29 cellular contexts compared by ENCODE assay signal in genomic region chr3:153967260-153967659, GRCh38.
DNase-seq lines count a peak whose midpoint lies in the region; ATAC-seq, FAIRE-seq and TF ChIP-seq lines count a peak whose summit lies in the region.
"Had no signal": no experiment of that assay in that cellular context is flagged by ENCODE, and none has a peak within 500 bp of the region (broad histone marks: within the 10 kb centered on the region; RNA-seq: fewer than 3 reads in every experiment).

No MANE protein-coding gene starts in this region.

- no peaks in the 10 kb centered on the region for H3K27me3 ChIP-seq in BLaER1 treated with 17β-estradiol and CSF1 and Interleukin-3, amounts not matched to agents 10 nM and 100 nM
- no peaks in the 10 kb centered on the region for H3K27me3 ChIP-seq in small intestine (ENCODE audit: control insufficient read depth in 2 of 2, insufficient read depth in 2 of 2, low read length in 2 of 2)
- no peaks in the 10 kb centered on the region for H3K27me3 ChIP-seq in mesendoderm (ENCODE audit: insufficient read depth, low read length, poor library complexity)
- H3K27me3 ChIP-seq: dorsolateral prefrontal cortex, foreskin keratinocyte, hepatocyte, neutrophil, SJCRH30, suprapubic skin had no signal

- peak; percentile 33 for ATAC-seq in GM19463 (IDR thresholded peaks at IDR 0.05; ENCODE audit: unreplicated experiment)
- ATAC-seq: foreskin keratinocyte, HCT116, K562, lower lobe of right lung had no signal

- no peak overlapping the region for H2BK120ac ChIP-seq in mesendoderm (ENCODE audit: low read depth, low read length)

- peaks cover 0 to 13% (median 8%) of the 10 kb centered on the region in 10 experiments; a peak in 11 of 20 replicates for H3K4me1 ChIP-seq in BLaER1 treated with 17β-estradiol and CSF1 and Interleukin-3, amounts not matched to agents 10 nM and 100 nM
- no peaks in the 10 kb centered on the region for H3K4me1 ChIP-seq in small intestine (ENCODE audit: control insufficient read depth in 2 of 2, insufficient read depth in 1 of 2, low read depth in 1 of 2, low read length in 1 of 2)
- no peaks in the 10 kb centered on the region for H3K4me1 ChIP-seq in mesendoderm (ENCODE audit: control insufficient read depth, low read depth, low read length)
- H3K4me1 ChIP-seq: foreskin keratinocyte, lower lobe of right lung, SJCRH30, suprapubic skin had no signal

- H3K4me2 ChIP-seq in BLaER1 treated with 17β-estradiol and CSF1 and Interleukin-3, amounts not matched to agents 10 nM and 100 nM = peak overlapping the region in 7 of 11 experiments; percentile 5 to 31 (median 25); a peak in 10 of 22 replicates
- no peak overlapping the region for H3K4me2 ChIP-seq in mesendoderm (ENCODE audit: low read length)
- H3K4me2 ChIP-seq: hepatocyte had no signal

- no peak overlapping the region for H3K4ac ChIP-seq in mesendoderm (ENCODE audit: low read depth, low read length)

- H3K79me1 ChIP-seq in mesendoderm (ENCODE audit: low read length) = no peaks in the 10 kb centered on the region

- H4K8ac ChIP-seq in mesendoderm (ENCODE audit: low read depth, low read length) = no peak overlapping the region

- H3K9me3 ChIP-seq in BLaER1 treated with 17β-estradiol and CSF1 and Interleukin-3, amounts not matched to agents 10 nM and 100 nM (replicated peaks in 1 of 11) = peaks cover 0 to 15% (median 4%) of the 10 kb centered on the region in 11 experiments; a peak in 6 of 22 replicates
- H3K9me3 ChIP-seq in small intestine (ENCODE audit: control insufficient read depth, low read depth) = no peaks in the 10 kb centered on the region
- H3K9me3 ChIP-seq: lower lobe of right lung, neutrophil, SJCRH30, suprapubic skin had no signal

- H3K18ac ChIP-seq in mesendoderm (ENCODE audit: low read length) = no peak overlapping the region

- H3K9ac ChIP-seq in BLaER1 treated with 17β-estradiol and CSF1 and Interleukin-3, amounts not matched to agents 10 nM and 100 nM = no peak overlapping the region
- no peak overlapping the region for H3K9ac ChIP-seq in mesendoderm (ENCODE audit: low read length)

- no peak overlapping the region for H3K27ac ChIP-seq in BLaER1 treated with 17β-estradiol and CSF1 and Interleukin-3, amounts not matched to agents 10 nM and 100 nM
- H3K27ac ChIP-seq in small intestine (ENCODE audit: low read depth in 1 of 2, low read length in 1 of 2) (no peak overlapping the region), mesendoderm (ENCODE audit: low read depth, low read length) (no peak overlapping the region)
- H3K27ac ChIP-seq: dorsolateral prefrontal cortex, epithelial cell of prostate, foreskin keratinocyte, hepatocyte, lower lobe of right lung, neutrophil, SJCRH30, suprapubic skin had no signal

- H3K23ac ChIP-seq in mesendoderm (ENCODE audit: low read length) = no peak overlapping the region

- no peaks in the 10 kb centered on the region for H3K36me3 ChIP-seq in BLaER1 treated with 17β-estradiol and CSF1 and Interleukin-3, amounts not matched to agents 10 nM and 100 nM
- no peaks in the 10 kb centered on the region for H3K36me3 ChIP-seq in small intestine (ENCODE audit: control insufficient read depth in 2 of 2, insufficient read depth in 2 of 2, low read length in 2 of 2)
- H3K36me3 ChIP-seq in mesendoderm (ENCODE audit: control insufficient read depth, insufficient read depth, low read length) = no peaks in the 10 kb centered on the region
- H3K36me3 ChIP-seq: lower lobe of right lung, neutrophil, SJCRH30, suprapubic skin had no signal

- no peak overlapping the region for H3K56ac ChIP-seq in mesendoderm (ENCODE audit: low read length)

- no peak overlapping the region for H2AK5ac ChIP-seq in mesendoderm (ENCODE audit: low read length)

- DNase-seq in HK-2 (ENCODE audit: unreplicated experiment) (peak; percentile 6), fibroblast of mammary gland (ENCODE audit: low read depth) (peak; percentile 15), small intestine (no peak), mesendoderm (no peak)
- DNase-seq in effector CD4-positive, alpha-beta T cell = no peak
- DNase-seq: activated CD4-positive, alpha-beta memory T cell treated with anti-CD3 and anti-CD28 coated beads for 36 hours; activated naive CD4-positive, alpha-beta T cell treated with Interleukin-2 at 50 U/mL for 16 hours; activated T-cell treated with anti-CD3 and anti-CD28 coated beads, Interleukin-2, amount 50 U/mL, for 24 hours; anterior cingulate cortex; caudate nucleus; CD8-positive, alpha-beta memory T cell; DMS79; dorsolateral prefrontal cortex; foreskin keratinocyte; lower lobe of right lung; NCI-H1930; NCI-H2227 treated with DMSO at 0.1 percent for 48 hours; NCI-H82; SJCRH30; stimulated activated CD8-positive, alpha-beta memory T cell treated with anti-CD3 and anti-CD28 coated beads, Interleukin-4, amount 100 ng/mL, for 48 hours; T-helper 2 cell had no signal

- no peak overlapping the region for H2BK15ac ChIP-seq in mesendoderm (replicated peaks; ENCODE audit: low read depth)

- TF ChIP-seq CTCF in fibroblast of mammary gland (conservative IDR thresholded peaks at IDR 0.05; ENCODE audit: control insufficient read depth, insufficient read depth, low read depth, low read length) = no peak

- no peak overlapping the region for H3K4me3 ChIP-seq in BLaER1 treated with 17β-estradiol and CSF1 and Interleukin-3, amounts not matched to agents 10 nM and 100 nM
- H3K4me3 ChIP-seq in fibroblast of mammary gland (ENCODE audit: control insufficient read depth, low read depth, low read length) (no peak overlapping the region), small intestine (ENCODE audit: low read depth in 1 of 2, low read length in 2 of 2) (no peak overlapping the region), mesendoderm (ENCODE audit: low read length) (no peak overlapping the region)
- H3K4me3 ChIP-seq: dorsolateral prefrontal cortex, hepatocyte, K562, lower lobe of right lung, SJCRH30, suprapubic skin had no signal

- H2BK5ac ChIP-seq in mesendoderm (ENCODE audit: low read length) = no peak overlapping the region

- 74 to 82% (median 77%) methylated on average over 2 of the region's 2 CpGs for WGBS in small intestine, 3 donors
- no CpG with 5 or more reads among the region's 2 CpGs for WGBS in mesendoderm (ENCODE audit: extremely low coverage, insufficient coverage, low lambda C conversion rate)

- H4K5ac ChIP-seq in mesendoderm (ENCODE audit: low read length) = no peak overlapping the region

- no peak for FAIRE-seq in small intestine (lab: Jason Lieb, UNC)
- FAIRE-seq: K562 had no signal

- no peaks in the 10 kb centered on the region for H3K79me2 ChIP-seq in mesendoderm (ENCODE audit: control insufficient read depth, insufficient read depth, low read length)
- H3K79me2 ChIP-seq: hepatocyte had no signal

- H4K20me1 ChIP-seq in BLaER1 treated with 17β-estradiol and CSF1 and Interleukin-3, amounts not matched to agents 10 nM and 100 nM = no peaks in the 10 kb centered on the region

Comparison
In these comparisons a context has a peak if more than half of its experiments do, and no peak if none do; other contexts are left out.
1. DNase-seq: peak in HK-2 (single experiment) and fibroblast of mammary gland (single experiment); none in small intestine (single experiment), effector CD4-positive, alpha-beta T cell (single experiment) and mesendoderm (single experiment).